ENCODE assay signal across 1 cellular context in the genomic region with DNA sequence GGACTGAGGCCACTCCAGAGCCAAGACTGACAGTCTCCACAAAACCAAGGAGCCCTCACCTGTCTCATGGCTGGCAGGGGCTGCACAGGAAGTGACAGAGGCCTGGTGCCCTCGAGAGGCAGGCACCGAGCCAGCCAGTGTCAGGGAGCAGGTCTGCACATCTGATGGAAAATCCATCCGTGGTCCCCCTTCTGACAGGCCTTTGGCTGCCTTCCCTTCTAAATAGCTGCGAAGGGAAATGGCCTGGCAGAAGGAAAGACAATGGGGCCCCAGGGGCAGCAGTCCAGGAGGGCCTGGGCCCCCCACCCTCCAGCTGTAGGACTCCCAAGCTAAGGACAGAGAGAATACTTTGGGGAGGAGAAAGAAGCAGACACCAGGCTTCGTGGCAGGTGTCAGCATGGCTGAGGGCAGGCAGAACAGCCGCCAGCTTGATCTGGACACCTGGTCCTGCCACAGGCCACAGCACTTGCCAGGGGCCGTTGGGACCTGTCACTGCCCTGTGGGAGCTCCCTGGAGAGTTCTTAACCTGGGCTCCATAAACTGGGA.
TF ChIP-seq lines count a peak whose summit lies in the region.

No MANE protein-coding gene starts in this region.

TF ChIP-seq in GM23338, 12 proteins besides CTCF, POLR2A, EP300 and RAD21 (continued from another document):
- TF ChIP-seq, protein P1, sequence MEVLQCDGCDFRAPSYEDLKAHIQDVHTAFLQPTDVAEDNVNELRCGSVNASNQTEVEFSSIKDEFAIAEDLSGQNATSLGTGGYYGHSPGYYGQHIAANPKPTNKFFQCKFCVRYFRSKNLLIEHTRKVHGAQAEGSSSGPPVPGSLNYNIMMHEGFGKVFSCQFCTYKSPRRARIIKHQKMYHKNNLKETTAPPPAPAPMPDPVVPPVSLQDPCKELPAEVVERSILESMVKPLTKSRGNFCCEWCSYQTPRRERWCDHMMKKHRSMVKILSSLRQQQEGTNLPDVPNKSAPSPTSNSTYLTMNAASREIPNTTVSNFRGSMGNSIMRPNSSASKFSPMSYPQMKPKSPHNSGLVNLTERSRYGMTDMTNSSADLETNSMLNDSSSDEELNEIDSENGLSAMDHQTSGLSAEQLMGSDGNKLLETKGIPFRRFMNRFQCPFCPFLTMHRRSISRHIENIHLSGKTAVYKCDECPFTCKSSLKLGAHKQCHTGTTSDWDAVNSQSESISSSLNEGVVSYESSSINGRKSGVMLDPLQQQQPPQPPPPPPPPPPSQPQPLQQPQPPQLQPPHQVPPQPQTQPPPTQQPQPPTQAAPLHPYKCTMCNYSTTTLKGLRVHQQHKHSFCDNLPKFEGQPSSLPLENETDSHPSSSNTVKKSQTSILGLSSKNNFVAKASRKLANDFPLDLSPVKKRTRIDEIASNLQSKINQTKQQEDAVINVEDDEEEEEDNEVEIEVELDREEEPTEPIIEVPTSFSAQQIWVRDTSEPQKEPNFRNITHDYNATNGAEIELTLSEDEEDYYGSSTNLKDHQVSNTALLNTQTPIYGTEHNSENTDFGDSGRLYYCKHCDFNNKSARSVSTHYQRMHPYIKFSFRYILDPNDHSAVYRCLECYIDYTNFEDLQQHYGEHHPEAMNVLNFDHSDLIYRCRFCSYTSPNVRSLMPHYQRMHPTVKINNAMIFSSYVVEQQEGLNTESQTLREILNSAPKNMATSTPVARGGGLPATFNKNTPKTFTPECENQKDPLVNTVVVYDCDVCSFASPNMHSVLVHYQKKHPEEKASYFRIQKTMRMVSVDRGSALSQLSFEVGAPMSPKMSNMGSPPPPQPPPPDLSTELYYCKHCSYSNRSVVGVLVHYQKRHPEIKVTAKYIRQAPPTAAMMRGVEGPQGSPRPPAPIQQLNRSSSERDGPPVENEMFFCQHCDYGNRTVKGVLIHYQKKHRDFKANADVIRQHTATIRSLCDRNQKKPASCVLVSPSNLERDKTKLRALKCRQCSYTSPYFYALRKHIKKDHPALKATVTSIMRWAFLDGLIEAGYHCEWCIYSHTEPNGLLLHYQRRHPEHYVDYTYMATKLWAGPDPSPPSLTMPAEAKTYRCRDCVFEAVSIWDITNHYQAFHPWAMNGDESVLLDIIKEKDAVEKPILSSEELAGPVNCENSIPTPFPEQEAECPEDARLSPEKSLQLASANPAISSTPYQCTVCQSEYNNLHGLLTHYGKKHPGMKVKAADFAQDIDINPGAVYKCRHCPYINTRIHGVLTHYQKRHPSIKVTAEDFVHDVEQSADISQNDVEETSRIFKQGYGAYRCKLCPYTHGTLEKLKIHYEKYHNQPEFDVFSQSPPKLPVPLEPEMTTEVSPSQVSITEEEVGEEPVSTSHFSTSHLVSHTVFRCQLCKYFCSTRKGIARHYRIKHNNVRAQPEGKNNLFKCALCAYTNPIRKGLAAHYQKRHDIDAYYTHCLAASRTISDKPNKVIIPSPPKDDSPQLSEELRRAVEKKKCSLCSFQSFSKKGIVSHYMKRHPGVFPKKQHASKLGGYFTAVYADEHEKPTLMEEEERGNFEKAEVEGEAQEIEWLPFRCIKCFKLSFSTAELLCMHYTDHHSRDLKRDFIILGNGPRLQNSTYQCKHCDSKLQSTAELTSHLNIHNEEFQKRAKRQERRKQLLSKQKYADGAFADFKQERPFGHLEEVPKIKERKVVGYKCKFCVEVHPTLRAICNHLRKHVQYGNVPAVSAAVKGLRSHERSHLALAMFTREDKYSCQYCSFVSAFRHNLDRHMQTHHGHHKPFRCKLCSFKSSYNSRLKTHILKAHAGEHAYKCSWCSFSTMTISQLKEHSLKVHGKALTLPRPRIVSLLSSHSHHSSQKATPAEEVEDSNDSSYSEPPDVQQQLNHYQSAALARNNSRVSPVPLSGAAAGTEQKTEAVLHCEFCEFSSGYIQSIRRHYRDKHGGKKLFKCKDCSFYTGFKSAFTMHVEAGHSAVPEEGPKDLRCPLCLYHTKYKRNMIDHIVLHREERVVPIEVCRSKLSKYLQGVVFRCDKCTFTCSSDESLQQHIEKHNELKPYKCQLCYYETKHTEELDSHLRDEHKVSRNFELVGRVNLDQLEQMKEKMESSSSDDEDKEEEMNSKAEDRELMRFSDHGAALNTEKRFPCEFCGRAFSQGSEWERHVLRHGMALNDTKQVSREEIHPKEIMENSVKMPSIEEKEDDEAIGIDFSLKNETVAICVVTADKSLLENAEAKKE (CRISPR knock-in tag; IDR thresholded peaks at IDR 0.05), result no peak
- TF ChIP-seq ZNF114 (CRISPR knock-in tag; IDR thresholded peaks at IDR 0.05), result no peak
- TF ChIP-seq ZNF331 (CRISPR knock-in tag; IDR thresholded peaks at IDR 0.05; ENCODE audit: low read depth), result no peak
- TF ChIP-seq JUNB (IDR thresholded peaks at IDR 0.05; ENCODE audit: unreplicated experiment), result no peak
- no peak for TF ChIP-seq STAT1 (IDR thresholded peaks at IDR 0.05; ENCODE audit: unreplicated experiment)
- TF ChIP-seq CREB1 (CRISPR knock-in tag; IDR thresholded peaks at IDR 0.05; ENCODE audit: low read depth), result no peak
